Comparison of ENCODE assay signal across 8 cellular contexts in genomic region chr19:42132851-42133528, GRCh38.
DNase-seq lines count a peak whose midpoint lies in the region; ATAC-seq lines count a peak whose summit lies in the region.

No MANE protein-coding gene starts in this region.

- ATAC-seq in HG03135 (IDR thresholded peaks at IDR 0.05; ENCODE audit: unreplicated experiment) (peak; percentile 31), GM21576 (IDR thresholded peaks at IDR 0.05; ENCODE audit: unreplicated experiment) (no peak)

- DNase-seq in ELR (ENCODE audit: low read depth) (peak; percentile 70), NCI-H510A treated with DMSO at 0.1 percent for 48 hours (lab: John Stamatoyannopoulos, UW) (peak; percentile 86), ecto neural progenitor cell (ENCODE audit: low spot score) (peak; percentile 86), medulla oblongata (ENCODE audit: extremely low spot score) (peak; percentile 70)
- DNase-seq in activated CD4-positive, alpha-beta T cell treated with anti-CD3 and anti-CD28 coated beads, Interleukin-2, amount 50 U/mL, for 4 hours = peak; percentile 75
- peak; percentile 76 for DNase-seq in stimulated activated CD8-positive, alpha-beta memory T cell treated with anti-CD3 and anti-CD28 coated beads, Interleukin-12 subunit alpha, Interleukin-12 subunit beta, amount 100 ng/mL, for 1 hour (ENCODE audit: low read depth)
